Comparison of ENCODE assay signal across 1 cellular context in the genomic region with DNA sequence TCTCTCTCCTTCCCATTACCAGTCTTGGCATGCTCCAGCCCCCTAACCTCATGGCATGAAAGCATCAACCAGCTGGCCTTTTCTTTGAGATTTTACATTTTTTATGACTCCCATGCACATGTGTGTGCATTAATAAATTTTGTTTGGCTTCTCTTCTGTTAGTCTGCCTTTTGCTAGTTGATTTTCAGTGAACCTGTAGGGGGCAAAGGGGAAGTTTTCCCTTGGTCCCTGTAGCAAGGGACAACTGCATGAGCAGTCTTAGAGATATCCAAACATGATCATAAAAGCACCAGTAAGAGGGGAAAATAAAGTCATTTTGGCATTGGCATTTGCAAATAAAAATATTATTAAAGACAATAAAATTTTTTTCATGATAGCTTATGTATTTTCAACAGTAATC.
TF ChIP-seq lines count a peak whose summit lies in the region.

No MANE protein-coding gene starts in this region.

TF ChIP-seq in H1, 55 proteins besides CTCF, POLR2A, EP300 and RAD21:
- TF ChIP-seq MAFK (IDR thresholded peaks at IDR 0.05; ENCODE audit: low read depth, low read length) (no peak), POLR2AphosphoS5 (IDR thresholded peaks at IDR 0.05; ENCODE audit: low read depth, low read length) (no peak), TAF7 (optimal IDR thresholded peaks at IDR 0.05; ENCODE audit: borderline replicate concordance, low read depth, low read length) (no peak), SP4 (IDR thresholded peaks at IDR 0.05; ENCODE audit: low read length) (no peak), SP2 (IDR thresholded peaks at IDR 0.05; ENCODE audit: low read length) (no peak), SIN3A (conservative IDR thresholded peaks at IDR 0.05 in 1 of 2, IDR thresholded peaks at IDR 0.05 in 1 of 2; ENCODE audit: low read depth in 1 of 2, low read length in 2 of 2) (no peak), HDAC6 (IDR thresholded peaks at IDR 0.05; ENCODE audit: low read depth, low read length) (no peak), JUN (IDR thresholded peaks at IDR 0.05; ENCODE audit: low read depth, low read length) (no peak)
- TF ChIP-seq, protein P1, sequence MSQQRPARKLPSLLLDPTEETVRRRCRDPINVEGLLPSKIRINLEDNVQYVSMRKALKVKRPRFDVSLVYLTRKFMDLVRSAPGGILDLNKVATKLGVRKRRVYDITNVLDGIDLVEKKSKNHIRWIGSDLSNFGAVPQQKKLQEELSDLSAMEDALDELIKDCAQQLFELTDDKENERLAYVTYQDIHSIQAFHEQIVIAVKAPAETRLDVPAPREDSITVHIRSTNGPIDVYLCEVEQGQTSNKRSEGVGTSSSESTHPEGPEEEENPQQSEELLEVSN (IDR thresholded peaks at IDR 0.05) = no peak
- TF ChIP-seq, protein P2, sequence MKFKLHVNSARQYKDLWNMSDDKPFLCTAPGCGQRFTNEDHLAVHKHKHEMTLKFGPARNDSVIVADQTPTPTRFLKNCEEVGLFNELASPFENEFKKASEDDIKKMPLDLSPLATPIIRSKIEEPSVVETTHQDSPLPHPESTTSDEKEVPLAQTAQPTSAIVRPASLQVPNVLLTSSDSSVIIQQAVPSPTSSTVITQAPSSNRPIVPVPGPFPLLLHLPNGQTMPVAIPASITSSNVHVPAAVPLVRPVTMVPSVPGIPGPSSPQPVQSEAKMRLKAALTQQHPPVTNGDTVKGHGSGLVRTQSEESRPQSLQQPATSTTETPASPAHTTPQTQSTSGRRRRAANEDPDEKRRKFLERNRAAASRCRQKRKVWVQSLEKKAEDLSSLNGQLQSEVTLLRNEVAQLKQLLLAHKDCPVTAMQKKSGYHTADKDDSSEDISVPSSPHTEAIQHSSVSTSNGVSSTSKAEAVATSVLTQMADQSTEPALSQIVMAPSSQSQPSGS (IDR thresholded peaks at IDR 0.05; ENCODE audit: low read length) = no peak
- TF ChIP-seq, protein P3, sequence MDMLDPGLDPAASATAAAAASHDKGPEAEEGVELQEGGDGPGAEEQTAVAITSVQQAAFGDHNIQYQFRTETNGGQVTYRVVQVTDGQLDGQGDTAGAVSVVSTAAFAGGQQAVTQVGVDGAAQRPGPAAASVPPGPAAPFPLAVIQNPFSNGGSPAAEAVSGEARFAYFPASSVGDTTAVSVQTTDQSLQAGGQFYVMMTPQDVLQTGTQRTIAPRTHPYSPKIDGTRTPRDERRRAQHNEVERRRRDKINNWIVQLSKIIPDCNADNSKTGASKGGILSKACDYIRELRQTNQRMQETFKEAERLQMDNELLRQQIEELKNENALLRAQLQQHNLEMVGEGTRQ (IDR thresholded peaks at IDR 0.05; ENCODE audit: low read length) = no peak
